ENCODE assay signal across 1 cellular context in the genomic region with DNA sequence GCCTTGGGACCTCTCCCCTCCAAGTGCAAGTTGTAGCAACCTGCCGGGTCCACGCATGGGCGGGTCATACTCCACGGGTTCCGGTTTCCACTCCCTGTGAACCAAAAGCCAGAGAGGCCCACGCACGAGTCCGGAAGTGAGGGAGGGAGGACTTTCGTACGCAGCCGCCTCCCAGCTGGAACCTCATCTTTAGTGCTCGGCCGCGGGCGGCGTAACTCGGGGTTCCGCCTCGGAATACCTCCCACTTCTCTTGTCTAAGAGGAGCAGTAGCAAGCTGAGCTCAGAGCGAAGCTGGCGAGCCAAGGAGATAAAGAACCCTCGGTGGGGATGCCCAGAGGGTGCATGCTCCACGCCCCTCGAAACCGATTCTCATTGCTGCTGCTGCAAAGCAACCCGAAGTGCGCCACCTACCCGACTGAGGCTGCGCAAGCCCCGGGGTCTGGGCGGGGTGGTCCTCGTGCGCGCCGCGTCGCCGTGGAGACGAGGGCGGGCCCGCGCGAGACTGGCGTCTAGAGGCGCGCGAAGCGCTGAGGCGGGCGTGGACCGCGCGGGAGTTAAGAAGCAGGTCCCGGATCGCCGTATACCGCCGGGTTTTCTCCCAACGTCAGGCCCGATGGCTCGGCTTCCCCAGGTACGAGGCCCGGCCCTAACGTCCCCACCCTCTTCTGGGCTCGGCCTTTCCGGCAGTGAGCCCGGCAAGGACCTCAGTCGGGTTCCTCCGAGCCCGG.
TF ChIP-seq lines count a peak whose summit lies in the region.

A gene with protein sequence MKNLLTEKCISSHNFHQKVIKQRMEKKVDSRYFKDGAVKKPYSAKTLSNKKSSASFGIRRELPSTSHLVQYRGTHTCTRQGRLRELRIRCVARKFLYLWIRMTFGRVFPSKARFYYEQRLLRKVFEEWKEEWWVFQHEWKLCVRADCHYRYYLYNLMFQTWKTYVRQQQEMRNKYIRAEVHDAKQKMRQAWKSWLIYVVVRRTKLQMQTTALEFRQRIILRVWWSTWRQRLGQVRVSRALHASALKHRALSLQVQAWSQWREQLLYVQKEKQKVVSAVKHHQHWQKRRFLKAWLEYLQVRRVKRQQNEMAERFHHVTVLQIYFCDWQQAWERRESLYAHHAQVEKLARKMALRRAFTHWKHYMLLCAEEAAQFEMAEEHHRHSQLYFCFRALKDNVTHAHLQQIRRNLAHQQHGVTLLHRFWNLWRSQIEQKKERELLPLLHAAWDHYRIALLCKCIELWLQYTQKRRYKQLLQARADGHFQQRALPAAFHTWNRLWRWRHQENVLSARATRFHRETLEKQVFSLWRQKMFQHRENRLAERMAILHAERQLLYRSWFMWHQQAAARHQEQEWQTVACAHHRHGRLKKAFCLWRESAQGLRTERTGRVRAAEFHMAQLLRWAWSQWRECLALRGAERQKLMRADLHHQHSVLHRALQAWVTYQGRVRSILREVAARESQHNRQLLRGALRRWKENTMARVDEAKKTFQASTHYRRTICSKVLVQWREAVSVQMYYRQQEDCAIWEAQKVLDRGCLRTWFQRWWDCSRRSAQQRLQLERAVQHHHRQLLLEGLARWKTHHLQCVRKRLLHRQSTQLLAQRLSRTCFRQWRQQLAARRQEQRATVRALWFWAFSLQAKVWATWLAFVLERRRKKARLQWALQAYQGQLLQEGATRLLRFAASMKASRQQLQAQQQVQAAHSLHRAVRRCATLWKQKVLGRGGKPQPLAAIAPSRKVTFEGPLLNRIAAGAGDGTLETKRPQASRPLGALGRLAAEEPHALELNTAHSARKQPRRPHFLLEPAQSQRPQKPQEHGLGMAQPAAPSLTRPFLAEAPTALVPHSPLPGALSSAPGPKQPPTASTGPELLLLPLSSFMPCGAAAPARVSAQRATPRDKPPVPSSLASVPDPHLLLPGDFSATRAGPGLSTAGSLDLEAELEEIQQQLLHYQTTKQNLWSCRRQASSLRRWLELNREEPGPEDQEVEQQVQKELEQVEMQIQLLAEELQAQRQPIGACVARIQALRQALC (plus strand): TSS at position 530 of the 728 bp plus-strand sequence. CDS start 11,749 bp downstream, outside the sequence.

TF ChIP-seq in HepG2, 621 proteins besides CTCF, POLR2A, EP300 and RAD21 (continued from another document and continues in another):
- TF ChIP-seq, protein P1, sequence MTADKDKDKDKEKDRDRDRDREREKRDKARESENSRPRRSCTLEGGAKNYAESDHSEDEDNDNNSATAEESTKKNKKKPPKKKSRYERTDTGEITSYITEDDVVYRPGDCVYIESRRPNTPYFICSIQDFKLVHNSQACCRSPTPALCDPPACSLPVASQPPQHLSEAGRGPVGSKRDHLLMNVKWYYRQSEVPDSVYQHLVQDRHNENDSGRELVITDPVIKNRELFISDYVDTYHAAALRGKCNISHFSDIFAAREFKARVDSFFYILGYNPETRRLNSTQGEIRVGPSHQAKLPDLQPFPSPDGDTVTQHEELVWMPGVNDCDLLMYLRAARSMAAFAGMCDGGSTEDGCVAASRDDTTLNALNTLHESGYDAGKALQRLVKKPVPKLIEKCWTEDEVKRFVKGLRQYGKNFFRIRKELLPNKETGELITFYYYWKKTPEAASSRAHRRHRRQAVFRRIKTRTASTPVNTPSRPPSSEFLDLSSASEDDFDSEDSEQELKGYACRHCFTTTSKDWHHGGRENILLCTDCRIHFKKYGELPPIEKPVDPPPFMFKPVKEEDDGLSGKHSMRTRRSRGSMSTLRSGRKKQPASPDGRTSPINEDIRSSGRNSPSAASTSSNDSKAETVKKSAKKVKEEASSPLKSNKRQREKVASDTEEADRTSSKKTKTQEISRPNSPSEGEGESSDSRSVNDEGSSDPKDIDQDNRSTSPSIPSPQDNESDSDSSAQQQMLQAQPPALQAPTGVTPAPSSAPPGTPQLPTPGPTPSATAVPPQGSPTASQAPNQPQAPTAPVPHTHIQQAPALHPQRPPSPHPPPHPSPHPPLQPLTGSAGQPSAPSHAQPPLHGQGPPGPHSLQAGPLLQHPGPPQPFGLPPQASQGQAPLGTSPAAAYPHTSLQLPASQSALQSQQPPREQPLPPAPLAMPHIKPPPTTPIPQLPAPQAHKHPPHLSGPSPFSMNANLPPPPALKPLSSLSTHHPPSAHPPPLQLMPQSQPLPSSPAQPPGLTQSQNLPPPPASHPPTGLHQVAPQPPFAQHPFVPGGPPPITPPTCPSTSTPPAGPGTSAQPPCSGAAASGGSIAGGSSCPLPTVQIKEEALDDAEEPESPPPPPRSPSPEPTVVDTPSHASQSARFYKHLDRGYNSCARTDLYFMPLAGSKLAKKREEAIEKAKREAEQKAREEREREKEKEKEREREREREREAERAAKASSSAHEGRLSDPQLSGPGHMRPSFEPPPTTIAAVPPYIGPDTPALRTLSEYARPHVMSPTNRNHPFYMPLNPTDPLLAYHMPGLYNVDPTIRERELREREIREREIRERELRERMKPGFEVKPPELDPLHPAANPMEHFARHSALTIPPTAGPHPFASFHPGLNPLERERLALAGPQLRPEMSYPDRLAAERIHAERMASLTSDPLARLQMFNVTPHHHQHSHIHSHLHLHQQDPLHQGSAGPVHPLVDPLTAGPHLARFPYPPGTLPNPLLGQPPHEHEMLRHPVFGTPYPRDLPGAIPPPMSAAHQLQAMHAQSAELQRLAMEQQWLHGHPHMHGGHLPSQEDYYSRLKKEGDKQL (CRISPR knock-in tag; IDR thresholded peaks at IDR 0.05; ENCODE audit: low read depth) = no peak
- TF ChIP-seq ZNF552 (CRISPR knock-in tag; IDR thresholded peaks at IDR 0.05; ENCODE audit: borderline replicate concordance) (no peak), ZFP82 (CRISPR knock-in tag; IDR thresholded peaks at IDR 0.05; ENCODE audit: borderline replicate concordance) (0 out of 2 replicates have a peak, but pooled peaks have one; percentile 35), GABPA (IDR thresholded peaks at IDR 0.05; ENCODE audit: low read depth, low read length) (peak; percentile 44; the same call in 1 of the 2 replicates), GABPA (CRISPR knock-in tag; IDR thresholded peaks at IDR 0.05; ENCODE audit: low read depth) (peak; percentile 64; the same call in 1 of the 2 replicates), ZNF660 (CRISPR knock-in tag; IDR thresholded peaks at IDR 0.05; ENCODE audit: borderline replicate concordance, low read depth) (no peak), ZNF160 (CRISPR knock-in tag; IDR thresholded peaks at IDR 0.05) (no peak), ZNF879 (CRISPR knock-in tag; IDR thresholded peaks at IDR 0.05) (peak; percentile 70; the same call in 1 of the 2 replicates), NCOA1 (CRISPR knock-in tag; IDR thresholded peaks at IDR 0.05) (no peak), ZNF720 (CRISPR knock-in tag; IDR thresholded peaks at IDR 0.05) (no peak), ZNF83 (CRISPR knock-in tag; IDR thresholded peaks at IDR 0.05; ENCODE audit: borderline replicate concordance) (no peak), KLF15 (CRISPR knock-in tag; IDR thresholded peaks at IDR 0.05; ENCODE audit: borderline replicate concordance) (no peak), NR1H2 (CRISPR knock-in tag; IDR thresholded peaks at IDR 0.05; ENCODE audit: borderline replicate concordance, low read depth) (no peak), ZNF143 (CRISPR knock-in tag; IDR thresholded peaks at IDR 0.05) (no peak; the same call in 1 of the 2 replicates), PITX1 (CRISPR knock-in tag; IDR thresholded peaks at IDR 0.05) (peak; percentile 76), ZFX (CRISPR knock-in tag; IDR thresholded peaks at IDR 0.05; ENCODE audit: low read depth) (peak; percentile 74), ZNF24 (IDR thresholded peaks at IDR 0.05) (no peak), ZNF782 (CRISPR knock-in tag; IDR thresholded peaks at IDR 0.05; ENCODE audit: borderline replicate concordance) (no peak; the same call in 1 of the 2 replicates)
- TF ChIP-seq, protein P2, sequence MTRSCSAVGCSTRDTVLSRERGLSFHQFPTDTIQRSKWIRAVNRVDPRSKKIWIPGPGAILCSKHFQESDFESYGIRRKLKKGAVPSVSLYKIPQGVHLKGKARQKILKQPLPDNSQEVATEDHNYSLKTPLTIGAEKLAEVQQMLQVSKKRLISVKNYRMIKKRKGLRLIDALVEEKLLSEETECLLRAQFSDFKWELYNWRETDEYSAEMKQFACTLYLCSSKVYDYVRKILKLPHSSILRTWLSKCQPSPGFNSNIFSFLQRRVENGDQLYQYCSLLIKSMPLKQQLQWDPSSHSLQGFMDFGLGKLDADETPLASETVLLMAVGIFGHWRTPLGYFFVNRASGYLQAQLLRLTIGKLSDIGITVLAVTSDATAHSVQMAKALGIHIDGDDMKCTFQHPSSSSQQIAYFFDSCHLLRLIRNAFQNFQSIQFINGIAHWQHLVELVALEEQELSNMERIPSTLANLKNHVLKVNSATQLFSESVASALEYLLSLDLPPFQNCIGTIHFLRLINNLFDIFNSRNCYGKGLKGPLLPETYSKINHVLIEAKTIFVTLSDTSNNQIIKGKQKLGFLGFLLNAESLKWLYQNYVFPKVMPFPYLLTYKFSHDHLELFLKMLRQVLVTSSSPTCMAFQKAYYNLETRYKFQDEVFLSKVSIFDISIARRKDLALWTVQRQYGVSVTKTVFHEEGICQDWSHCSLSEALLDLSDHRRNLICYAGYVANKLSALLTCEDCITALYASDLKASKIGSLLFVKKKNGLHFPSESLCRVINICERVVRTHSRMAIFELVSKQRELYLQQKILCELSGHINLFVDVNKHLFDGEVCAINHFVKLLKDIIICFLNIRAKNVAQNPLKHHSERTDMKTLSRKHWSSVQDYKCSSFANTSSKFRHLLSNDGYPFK (CRISPR knock-in tag; IDR thresholded peaks at IDR 0.05; ENCODE audit: borderline replicate concordance) = peak; percentile 66; the same call in 1 of the 2 replicates
- TF ChIP-seq, protein P3, sequence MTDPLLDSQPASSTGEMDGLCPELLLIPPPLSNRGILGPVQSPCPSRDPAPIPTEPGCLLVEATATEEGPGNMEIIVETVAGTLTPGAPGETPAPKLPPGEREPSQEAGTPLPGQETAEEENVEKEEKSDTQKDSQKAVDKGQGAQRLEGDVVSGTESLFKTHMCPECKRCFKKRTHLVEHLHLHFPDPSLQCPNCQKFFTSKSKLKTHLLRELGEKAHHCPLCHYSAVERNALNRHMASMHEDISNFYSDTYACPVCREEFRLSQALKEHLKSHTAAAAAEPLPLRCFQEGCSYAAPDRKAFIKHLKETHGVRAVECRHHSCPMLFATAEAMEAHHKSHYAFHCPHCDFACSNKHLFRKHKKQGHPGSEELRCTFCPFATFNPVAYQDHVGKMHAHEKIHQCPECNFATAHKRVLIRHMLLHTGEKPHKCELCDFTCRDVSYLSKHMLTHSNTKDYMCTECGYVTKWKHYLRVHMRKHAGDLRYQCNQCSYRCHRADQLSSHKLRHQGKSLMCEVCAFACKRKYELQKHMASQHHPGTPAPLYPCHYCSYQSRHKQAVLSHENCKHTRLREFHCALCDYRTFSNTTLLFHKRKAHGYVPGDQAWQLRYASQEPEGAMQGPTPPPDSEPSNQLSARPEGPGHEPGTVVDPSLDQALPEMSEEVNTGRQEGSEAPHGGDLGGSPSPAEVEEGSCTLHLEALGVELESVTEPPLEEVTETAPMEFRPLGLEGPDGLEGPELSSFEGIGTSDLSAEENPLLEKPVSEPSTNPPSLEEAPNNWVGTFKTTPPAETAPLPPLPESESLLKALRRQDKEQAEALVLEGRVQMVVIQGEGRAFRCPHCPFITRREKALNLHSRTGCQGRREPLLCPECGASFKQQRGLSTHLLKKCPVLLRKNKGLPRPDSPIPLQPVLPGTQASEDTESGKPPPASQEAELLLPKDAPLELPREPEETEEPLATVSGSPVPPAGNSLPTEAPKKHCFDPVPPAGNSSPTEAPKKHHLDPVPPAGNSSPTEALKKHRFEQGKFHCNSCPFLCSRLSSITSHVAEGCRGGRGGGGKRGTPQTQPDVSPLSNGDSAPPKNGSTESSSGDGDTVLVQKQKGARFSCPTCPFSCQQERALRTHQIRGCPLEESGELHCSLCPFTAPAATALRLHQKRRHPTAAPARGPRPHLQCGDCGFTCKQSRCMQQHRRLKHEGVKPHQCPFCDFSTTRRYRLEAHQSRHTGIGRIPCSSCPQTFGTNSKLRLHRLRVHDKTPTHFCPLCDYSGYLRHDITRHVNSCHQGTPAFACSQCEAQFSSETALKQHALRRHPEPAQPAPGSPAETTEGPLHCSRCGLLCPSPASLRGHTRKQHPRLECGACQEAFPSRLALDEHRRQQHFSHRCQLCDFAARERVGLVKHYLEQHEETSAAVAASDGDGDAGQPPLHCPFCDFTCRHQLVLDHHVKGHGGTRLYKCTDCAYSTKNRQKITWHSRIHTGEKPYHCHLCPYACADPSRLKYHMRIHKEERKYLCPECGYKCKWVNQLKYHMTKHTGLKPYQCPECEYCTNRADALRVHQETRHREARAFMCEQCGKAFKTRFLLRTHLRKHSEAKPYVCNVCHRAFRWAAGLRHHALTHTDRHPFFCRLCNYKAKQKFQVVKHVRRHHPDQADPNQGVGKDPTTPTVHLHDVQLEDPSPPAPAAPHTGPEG (CRISPR knock-in tag; IDR thresholded peaks at IDR 0.05) = peak; percentile 83; the same call in 1 of the 2 replicates
- TF ChIP-seq, protein P4, sequence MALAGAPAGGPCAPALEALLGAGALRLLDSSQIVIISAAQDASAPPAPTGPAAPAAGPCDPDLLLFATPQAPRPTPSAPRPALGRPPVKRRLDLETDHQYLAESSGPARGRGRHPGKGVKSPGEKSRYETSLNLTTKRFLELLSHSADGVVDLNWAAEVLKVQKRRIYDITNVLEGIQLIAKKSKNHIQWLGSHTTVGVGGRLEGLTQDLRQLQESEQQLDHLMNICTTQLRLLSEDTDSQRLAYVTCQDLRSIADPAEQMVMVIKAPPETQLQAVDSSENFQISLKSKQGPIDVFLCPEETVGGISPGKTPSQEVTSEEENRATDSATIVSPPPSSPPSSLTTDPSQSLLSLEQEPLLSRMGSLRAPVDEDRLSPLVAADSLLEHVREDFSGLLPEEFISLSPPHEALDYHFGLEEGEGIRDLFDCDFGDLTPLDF (CRISPR knock-in tag; IDR thresholded peaks at IDR 0.05) = peak; percentile 90
- TF ChIP-seq, protein P5, sequence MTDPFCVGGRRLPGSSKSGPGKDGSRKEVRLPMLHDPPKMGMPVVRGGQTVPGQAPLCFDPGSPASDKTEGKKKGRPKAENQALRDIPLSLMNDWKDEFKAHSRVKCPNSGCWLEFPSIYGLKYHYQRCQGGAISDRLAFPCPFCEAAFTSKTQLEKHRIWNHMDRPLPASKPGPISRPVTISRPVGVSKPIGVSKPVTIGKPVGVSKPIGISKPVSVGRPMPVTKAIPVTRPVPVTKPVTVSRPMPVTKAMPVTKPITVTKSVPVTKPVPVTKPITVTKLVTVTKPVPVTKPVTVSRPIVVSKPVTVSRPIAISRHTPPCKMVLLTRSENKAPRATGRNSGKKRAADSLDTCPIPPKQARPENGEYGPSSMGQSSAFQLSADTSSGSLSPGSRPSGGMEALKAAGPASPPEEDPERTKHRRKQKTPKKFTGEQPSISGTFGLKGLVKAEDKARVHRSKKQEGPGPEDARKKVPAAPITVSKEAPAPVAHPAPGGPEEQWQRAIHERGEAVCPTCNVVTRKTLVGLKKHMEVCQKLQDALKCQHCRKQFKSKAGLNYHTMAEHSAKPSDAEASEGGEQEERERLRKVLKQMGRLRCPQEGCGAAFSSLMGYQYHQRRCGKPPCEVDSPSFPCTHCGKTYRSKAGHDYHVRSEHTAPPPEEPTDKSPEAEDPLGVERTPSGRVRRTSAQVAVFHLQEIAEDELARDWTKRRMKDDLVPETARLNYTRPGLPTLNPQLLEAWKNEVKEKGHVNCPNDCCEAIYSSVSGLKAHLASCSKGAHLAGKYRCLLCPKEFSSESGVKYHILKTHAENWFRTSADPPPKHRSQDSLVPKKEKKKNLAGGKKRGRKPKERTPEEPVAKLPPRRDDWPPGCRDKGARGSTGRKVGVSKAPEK (CRISPR knock-in tag; IDR thresholded peaks at IDR 0.05; ENCODE audit: borderline replicate concordance) = no peak
